Comparison of ENCODE assay signal across 19 cellular contexts in genomic region chr6:28401172-28401571, GRCh38. TPM values are rescaled to one million over a fixed set of nuclear protein-coding genes. Genes with fewer than 3 reads are reported as not detected.
A peak's percentile ranks its signal among the peaks of the same experiment; 100 is the strongest.
DNase-seq lines count a peak whose midpoint lies in the region; ATAC-seq, FAIRE-seq and TF ChIP-seq lines count a peak whose summit lies in the region.
"Had no signal": no experiment of that assay in that cellular context is flagged by ENCODE, and none has a peak within 500 bp of the region (broad histone marks: within the 10 kb centered on the region; RNA-seq: fewer than 3 reads in every experiment).

No MANE protein-coding gene starts in this region.

- no peak for ATAC-seq in IMR-90 (ENCODE audit: low read depth)
- ATAC-seq: CD8-positive, alpha-beta T cell; left colon had no signal

- H2BK15ac ChIP-seq in IMR-90 (ENCODE audit: low read depth, low read length), result no peak overlapping the region

- H3K79me1 ChIP-seq in IMR-90 (ENCODE audit: low read depth in 1 of 2, low read length in 2 of 2), result peaks cover 12 to 30% of the 10 kb centered on the region in 2 experiments

- TF ChIP-seq POLR2A in IMR-90 (IDR thresholded peaks at IDR 0.05; ENCODE audit: low read depth, low read length), result no peak

- no peaks in the 10 kb centered on the region; the same call in 1 of the 2 replicates for H4K20me1 ChIP-seq in IMR-90 (ENCODE audit: insufficient read depth, low read length)

- in situ Hi-C loops in IMR-90 (cut with MboI; ENCODE audit: low sequenced_read_pairs), result no loop called here
- in situ Hi-C loops in GM13976 (cut with MboI; ENCODE audit: low sequenced_read_pairs, unreplicated experiment), result no loop called here
- in situ Hi-C loops in ACHN (cut with HindIII; ENCODE audit: low pct_ligation_motif_present, low pct_unique_long_range_greater_than_20kb, low sequenced_read_pairs), result no loop called here

- DNase-seq in Daoy (ENCODE audit: low read depth) (peak; percentile 47), IMR-90 (peak; percentile 42), bronchial epithelial cell (ENCODE audit: low read depth) (peak; percentile 82), kidney tubule cell (ENCODE audit: low spot score) (peak; percentile 29), GM13976 (ENCODE audit: low spot score) (no peak), ACHN (no peak), NCI-H774 (lab: John Stamatoyannopoulos, UW) (no peak)
- DNase-seq in stimulated activated CD4-positive, alpha-beta T cell treated with anti-CD3 and anti-CD28 coated beads, Interleukin-1b, Interleukin-23, amount 100 ng/mL, for 48 hours, result no peak
- DNase-seq: activated CD4-positive, CD25-positive, alpha-beta regulatory T cell treated with anti-CD3 and anti-CD28 coated beads, Interleukin-2, amount 50 U/mL, for 72 hours; activated gamma-delta T cell; CD8-positive, alpha-beta T cell; dermis blood vessel endothelial cell; left colon; NCI-H2081; occipital lobe; SJCRH30; substantia nigra; T1000 had no signal

- no peak overlapping the region for H3K27ac ChIP-seq in IMR-90 (ENCODE audit: insufficient read depth, low read length)
- H3K27ac ChIP-seq: SJCRH30 had no signal

- H3K4me3 ChIP-seq in IMR-90 (ENCODE audit: insufficient read depth, low read depth, low read length) (no peak overlapping the region), bronchial epithelial cell (ENCODE audit: low read depth, low read length) (no peak overlapping the region)

- H3K9ac ChIP-seq in IMR-90 (ENCODE audit: low read depth, low read length), result no peak overlapping the region

- H3K27me3 ChIP-seq in IMR-90 (ENCODE audit: control insufficient read depth, insufficient read depth, low read length) (no peaks in the 10 kb centered on the region), bronchial epithelial cell (ENCODE audit: control insufficient read depth, insufficient read depth, low read length) (no peaks in the 10 kb centered on the region)
- H3K27me3 ChIP-seq: SJCRH30 had no signal

- H3K23ac ChIP-seq in IMR-90 (ENCODE audit: low read depth, low read length), result no peak overlapping the region

- H4K8ac ChIP-seq in IMR-90 (ENCODE audit: low read depth in 2 of 2, low read length in 2 of 2), result no peak overlapping the region

- no peak overlapping the region for H3K14ac ChIP-seq in IMR-90 (replicated peaks; ENCODE audit: low read depth, low read length)

- CTCF ChIA-PET in IMR-90 (lab: Yijun Ruan, JAX), result no interaction called here

- H2BK5ac ChIP-seq in IMR-90 (ENCODE audit: low read depth, low read length, poor library complexity, severe bottlenecking), result no peak overlapping the region

- H3K9me3 ChIP-seq in IMR-90 (ENCODE audit: control insufficient read depth, insufficient read depth, low read length), result no peaks in the 10 kb centered on the region
- H3K9me3 ChIP-seq: SJCRH30 had no signal

- intact Hi-C loops in IMR-90 (cut with micrococcal nuclease), result loop anchor here (10.0 kb wide), 1 partner anchor 184 kb away; a partner anchor contains a TSS

- no CpG with 5 or more reads among the region's 1 CpG for WGBS in IMR-90 (ENCODE audit: extremely low coverage in 2 of 2, insufficient read length in 1 of 2), 2 experiments

- H2AFZ ChIP-seq in IMR-90 (replicated peaks; ENCODE audit: low read length, poor library complexity), result no peak overlapping the region

- dilution Hi-C loops in IMR-90 (cut with HindIII; ENCODE audit: low sequenced_read_pairs, unreplicated experiment), result no loop called here

- H3K9me1 ChIP-seq in IMR-90 (ENCODE audit: insufficient read depth, low read length), result no peaks in the 10 kb centered on the region; the same call in 1 of the 2 replicates

- H3K36me3 ChIP-seq in IMR-90 (ENCODE audit: control insufficient read depth, insufficient read depth, low read length) (peaks cover 13% of the 10 kb centered on the region), bronchial epithelial cell (ENCODE audit: control insufficient read depth, insufficient read depth, low read length) (no peaks in the 10 kb centered on the region)

- TF ChIP-seq CTCF in IMR-90 (conservative IDR thresholded peaks at IDR 0.05; ENCODE audit: low read depth, low read length), result no peak
- no peak for TF ChIP-seq CTCF in bronchial epithelial cell (IDR thresholded peaks at IDR 0.05; ENCODE audit: insufficient read depth, low read length, severe bottlenecking)
- TF ChIP-seq CTCF in GM13976 (IDR thresholded peaks at IDR 0.05; ENCODE audit: borderline replicate concordance, control extremely low read depth, extremely low read depth, insufficient read depth, missing control alignments), result no peak

- POLR2A ChIA-PET in IMR-90 (lab: Charles Lee; ENCODE audit: unreplicated experiment), result no interaction called here

- H4K91ac ChIP-seq in IMR-90 (ENCODE audit: insufficient read depth, low read depth, low read length), result no peak overlapping the region

- no peak overlapping the region for H3K18ac ChIP-seq in IMR-90 (ENCODE audit: low read depth, low read length)

- no peak for TF ChIP-seq RAD21 in IMR-90 (IDR thresholded peaks at IDR 0.05; ENCODE audit: low read length)

- no peak overlapping the region for H2BK20ac ChIP-seq in IMR-90 (ENCODE audit: low read depth, low read length)

- H3K4ac ChIP-seq in IMR-90 (ENCODE audit: low read depth, low read length), result no peak overlapping the region

- H3K4me2 ChIP-seq in IMR-90 (ENCODE audit: low read depth, low read length), result no peak overlapping the region

- BruUV-seq in IMR-90 (replicated peaks; lab: Mats Ljungman, UMichigan), result no TSS peak

- H3K56ac ChIP-seq in IMR-90 (ENCODE audit: extremely low read depth, insufficient read depth, low read length), result no peak overlapping the region

- no peak overlapping the region for H2BK120ac ChIP-seq in IMR-90 (ENCODE audit: low read depth, low read length)

- no peak overlapping the region for H4K5ac ChIP-seq in IMR-90 (ENCODE audit: low read depth, low read length)

- peaks cover 6% of the 10 kb centered on the region; the same call in 1 of the 2 replicates for H3K4me1 ChIP-seq in IMR-90 (ENCODE audit: control insufficient read depth, insufficient read depth, low read length)

- FAIRE-seq in bronchial epithelial cell (lab: Jason Lieb, UNC), result no peak

- no peak overlapping the region for H2AK5ac ChIP-seq in IMR-90 (ENCODE audit: low read depth, low read length)

- no peak overlapping the region for H2AK9ac ChIP-seq in IMR-90 (replicated peaks; ENCODE audit: low read depth, low read length, poor library complexity)

TF ChIP-seq in IMR-90, 13 proteins besides CTCF, POLR2A, EP300 and RAD21:
- TF ChIP-seq SMC3 (IDR thresholded peaks at IDR 0.05; ENCODE audit: low read depth, low read length), result no peak
- no peak for TF ChIP-seq BHLHE40 (IDR thresholded peaks at IDR 0.05; ENCODE audit: low read depth, low read length)
- no peak for TF ChIP-seq CHD1 (IDR thresholded peaks at IDR 0.05; ENCODE audit: low read depth, low read length)
- no peak for TF ChIP-seq FOS (IDR thresholded peaks at IDR 0.05; ENCODE audit: low read depth, low read length)

RNA-seq across cellular contexts. Expression of gene ZSCAN12, which starts 1.6 kb away (rescaled TPM):
- total RNA-seq in Daoy (2014; rRNA removed; shearing (Covaris generic)), result 8.1 and 8.5 TPM in 2 replicates
- total RNA-seq in IMR-90 (2012; rRNA removed) (6.4 and 6.5 TPM in 2 replicates), bronchial epithelial cell (4.7 and 6.8 TPM in 2 replicates)
- polyA plus RNA-seq in IMR-90 (2012; rRNA removed), result 1.6 and 2.0 TPM in 2 replicates
- polyA plus RNA-seq in IMR-90 (2012; cell fraction: cytosol; rRNA removed), result 0.31 and 0.74 TPM in 2 replicates
- polyA plus RNA-seq in IMR-90 (2012; cell fraction: nucleus; rRNA removed; ENCODE audit: low replicate concordance), result 0.60 and 3.1 TPM in 2 replicates

RNA-seq across cellular contexts. Expression of gene ZSCAN23, which starts 42.1 kb away (rescaled TPM):
- total RNA-seq in Daoy (2014; rRNA removed; shearing (Covaris generic)), result 3.4 and 8.4 TPM in 2 replicates
- total RNA-seq in IMR-90 (2012; rRNA removed) (5.3 and 8.4 TPM in 2 replicates), bronchial epithelial cell (2.4 and 2.8 TPM in 2 replicates)
- polyA plus RNA-seq in IMR-90 (2012; rRNA removed), result 0.89 and 1.7 TPM in 2 replicates
- polyA plus RNA-seq in IMR-90 (2012; cell fraction: cytosol; rRNA removed), result 0.27 and 0.37 TPM in 2 replicates
- polyA plus RNA-seq in IMR-90 (2012; cell fraction: nucleus; rRNA removed; ENCODE audit: low replicate concordance), result 0.88 and 4.2 TPM in 2 replicates
- total RNA-seq: CD8-positive, alpha-beta T cell; NCI-H460 had no signal

RNA-seq across cellular contexts. Expression of gene ZKSCAN3, which starts 51.4 kb away (rescaled TPM):
- total RNA-seq in Daoy (2014; rRNA removed; shearing (Covaris generic)), result 2.5 and 5.3 TPM in 2 replicates
- total RNA-seq in IMR-90 (2012; rRNA removed) (4.4 and 4.8 TPM in 2 replicates), bronchial epithelial cell (2.6 and 3.2 TPM in 2 replicates)
- polyA plus RNA-seq in IMR-90 (2012; rRNA removed), result 2.1 and 3.7 TPM in 2 replicates
- 0.87 and 0.94 TPM in 2 replicates for polyA plus RNA-seq in IMR-90 (2012; cell fraction: cytosol; rRNA removed)
- polyA plus RNA-seq in IMR-90 (2012; cell fraction: nucleus; rRNA removed; ENCODE audit: low replicate concordance), result 1.2 and 5.0 TPM in 2 replicates

Comparison
In these comparisons a context has a peak if more than half of its experiments do, and no peak if none do; other contexts are left out.
1. DNase-seq: peak in Daoy (single experiment), IMR-90 (single experiment), bronchial epithelial cell (single experiment) and kidney tubule cell (single experiment); none in GM13976 (single experiment), ACHN (single experiment), NCI-H774 (single experiment) and stimulated activated CD4-positive, alpha-beta T cell treated with anti-CD3 and anti-CD28 coated beads, Interleukin-1b, Interleukin-23, amount 100 ng/mL, for 48 hours (single experiment).